In the genomic region with DNA sequence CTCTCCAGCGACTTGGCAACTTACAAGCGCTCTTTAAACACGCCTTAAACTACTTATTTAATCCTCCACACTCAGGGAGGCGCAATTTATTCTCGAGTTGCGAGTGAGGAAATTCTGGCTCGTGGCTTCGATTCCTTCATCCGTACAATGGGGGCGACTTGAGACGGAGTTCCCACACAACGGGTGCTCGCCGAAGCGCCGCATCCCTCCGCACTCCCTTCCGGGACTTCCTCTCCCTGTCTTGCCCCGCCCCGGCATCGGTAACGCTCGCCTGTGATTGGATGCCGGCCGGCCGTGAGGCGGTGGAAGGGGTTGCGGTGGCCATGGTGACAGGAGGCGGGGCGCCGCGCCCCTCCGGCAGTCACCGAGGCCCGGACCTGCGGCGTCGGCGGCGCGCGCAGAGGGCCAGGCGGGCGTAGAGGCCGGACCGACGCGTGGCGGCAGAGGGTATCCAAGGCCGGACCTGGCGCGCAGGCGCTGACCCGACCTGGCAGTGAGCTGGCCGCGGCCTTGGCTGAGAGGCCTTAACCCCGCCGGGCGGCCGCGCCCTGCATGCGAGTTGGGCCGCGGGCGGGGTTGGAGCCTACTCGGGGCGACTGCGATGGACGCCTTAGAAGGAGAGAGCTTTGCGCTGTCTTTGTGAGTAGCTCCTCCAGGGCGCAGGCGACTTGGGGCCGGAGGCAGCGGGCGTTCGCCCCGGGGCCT, we compare ENCODE assay signal across 1 cellular context.
A peak's percentile ranks its signal among the peaks of the same experiment; 100 is the strongest.
TF ChIP-seq lines count a peak whose summit lies in the region.

A gene (plus strand): TSS at position 493 of the 705 bp plus-strand sequence. CDS start 109 bp downstream, at position 602.

TF ChIP-seq in A549, 52 proteins besides CTCF, POLR2A, EP300 and RAD21 (continued from another document):
- TF ChIP-seq, protein P1, sequence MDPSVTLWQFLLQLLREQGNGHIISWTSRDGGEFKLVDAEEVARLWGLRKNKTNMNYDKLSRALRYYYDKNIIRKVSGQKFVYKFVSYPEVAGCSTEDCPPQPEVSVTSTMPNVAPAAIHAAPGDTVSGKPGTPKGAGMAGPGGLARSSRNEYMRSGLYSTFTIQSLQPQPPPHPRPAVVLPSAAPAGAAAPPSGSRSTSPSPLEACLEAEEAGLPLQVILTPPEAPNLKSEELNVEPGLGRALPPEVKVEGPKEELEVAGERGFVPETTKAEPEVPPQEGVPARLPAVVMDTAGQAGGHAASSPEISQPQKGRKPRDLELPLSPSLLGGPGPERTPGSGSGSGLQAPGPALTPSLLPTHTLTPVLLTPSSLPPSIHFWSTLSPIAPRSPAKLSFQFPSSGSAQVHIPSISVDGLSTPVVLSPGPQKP (IDR thresholded peaks at IDR 0.05; ENCODE audit: low read depth, low read length), result no peak
- TF ChIP-seq POLR2AphosphoS2 (conservative IDR thresholded peaks at IDR 0.05; ENCODE audit: low read length), result 0 out of 2 replicates have a peak, but pooled peaks have one; percentile 32
- TF ChIP-seq TFCP2L1 (CRISPR knock-in tag; IDR thresholded peaks at IDR 0.05), result 0 out of 2 replicates have a peak, but pooled peaks have one; percentile 35
- no peak for TF ChIP-seq FOXS1 (CRISPR knock-in tag; IDR thresholded peaks at IDR 0.05)
- no peak for TF ChIP-seq RNF2 (IDR thresholded peaks at IDR 0.05; ENCODE audit: borderline replicate concordance, low read depth)
- TF ChIP-seq FOSB (CRISPR knock-in tag; IDR thresholded peaks at IDR 0.05), result no peak
- TF ChIP-seq, protein P2, sequence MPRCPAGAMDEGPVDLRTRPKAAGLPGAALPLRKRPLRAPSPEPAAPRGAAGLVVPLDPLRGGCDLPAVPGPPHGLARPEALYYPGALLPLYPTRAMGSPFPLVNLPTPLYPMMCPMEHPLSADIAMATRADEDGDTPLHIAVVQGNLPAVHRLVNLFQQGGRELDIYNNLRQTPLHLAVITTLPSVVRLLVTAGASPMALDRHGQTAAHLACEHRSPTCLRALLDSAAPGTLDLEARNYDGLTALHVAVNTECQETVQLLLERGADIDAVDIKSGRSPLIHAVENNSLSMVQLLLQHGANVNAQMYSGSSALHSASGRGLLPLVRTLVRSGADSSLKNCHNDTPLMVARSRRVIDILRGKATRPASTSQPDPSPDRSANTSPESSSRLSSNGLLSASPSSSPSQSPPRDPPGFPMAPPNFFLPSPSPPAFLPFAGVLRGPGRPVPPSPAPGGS (IDR thresholded peaks at IDR 0.05), result peak; percentile 90
- no peak for TF ChIP-seq CEBPB (IDR thresholded peaks at IDR 0.05)
- peak; percentile 58 for TF ChIP-seq CHD2 (IDR thresholded peaks at IDR 0.05; ENCODE audit: low read length, partially characterized antibody)
- no peak for TF ChIP-seq CBX8 (IDR thresholded peaks at IDR 0.05)
- TF ChIP-seq EHMT2 (IDR thresholded peaks at IDR 0.05; ENCODE audit: low read depth), result no peak
- TF ChIP-seq ESRRA (IDR thresholded peaks at IDR 0.05; ENCODE audit: borderline replicate concordance, low read length), result no peak
- TF ChIP-seq, protein P3, sequence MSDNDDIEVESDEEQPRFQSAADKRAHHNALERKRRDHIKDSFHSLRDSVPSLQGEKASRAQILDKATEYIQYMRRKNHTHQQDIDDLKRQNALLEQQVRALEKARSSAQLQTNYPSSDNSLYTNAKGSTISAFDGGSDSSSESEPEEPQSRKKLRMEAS (IDR thresholded peaks at IDR 0.05), result peak; percentile 65
- TF ChIP-seq ZNF302 (CRISPR knock-in tag; IDR thresholded peaks at IDR 0.05), result no peak
- no peak for TF ChIP-seq EHF (CRISPR knock-in tag; IDR thresholded peaks at IDR 0.05)
- TF ChIP-seq RFX5 (IDR thresholded peaks at IDR 0.05), result no peak
- no peak for TF ChIP-seq HOXA7 (CRISPR knock-in tag; IDR thresholded peaks at IDR 0.05)
- peak; percentile 96 for TF ChIP-seq PHF8 (IDR thresholded peaks at IDR 0.05; ENCODE audit: borderline replicate concordance, low read depth)
- TF ChIP-seq, protein P4, sequence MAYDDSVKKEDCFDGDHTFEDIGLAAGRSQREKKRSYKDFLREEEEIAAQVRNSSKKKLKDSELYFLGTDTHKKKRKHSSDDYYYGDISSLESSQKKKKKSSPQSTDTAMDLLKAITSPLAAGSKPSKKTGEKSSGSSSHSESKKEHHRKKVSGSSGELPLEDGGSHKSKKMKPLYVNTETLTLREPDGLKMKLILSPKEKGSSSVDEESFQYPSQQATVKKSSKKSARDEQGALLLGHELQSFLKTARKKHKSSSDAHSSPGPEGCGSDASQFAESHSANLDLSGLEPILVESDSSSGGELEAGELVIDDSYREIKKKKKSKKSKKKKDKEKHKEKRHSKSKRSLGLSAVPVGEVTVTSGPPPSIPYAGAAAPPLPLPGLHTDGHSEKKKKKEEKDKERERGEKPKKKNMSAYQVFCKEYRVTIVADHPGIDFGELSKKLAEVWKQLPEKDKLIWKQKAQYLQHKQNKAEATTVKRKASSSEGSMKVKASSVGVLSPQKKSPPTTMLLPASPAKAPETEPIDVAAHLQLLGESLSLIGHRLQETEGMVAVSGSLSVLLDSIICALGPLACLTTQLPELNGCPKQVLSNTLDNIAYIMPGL (CRISPR knock-in tag; IDR thresholded peaks at IDR 0.05; ENCODE audit: borderline replicate concordance), result no peak
- no peak for TF ChIP-seq GATA3 (IDR thresholded peaks at IDR 0.05; ENCODE audit: borderline replicate concordance)
- 0 out of 2 replicates have a peak, but pooled peaks have one; percentile 33 for TF ChIP-seq TP53 (CRISPR knock-in tag; IDR thresholded peaks at IDR 0.05)
- TF ChIP-seq, protein P5, sequence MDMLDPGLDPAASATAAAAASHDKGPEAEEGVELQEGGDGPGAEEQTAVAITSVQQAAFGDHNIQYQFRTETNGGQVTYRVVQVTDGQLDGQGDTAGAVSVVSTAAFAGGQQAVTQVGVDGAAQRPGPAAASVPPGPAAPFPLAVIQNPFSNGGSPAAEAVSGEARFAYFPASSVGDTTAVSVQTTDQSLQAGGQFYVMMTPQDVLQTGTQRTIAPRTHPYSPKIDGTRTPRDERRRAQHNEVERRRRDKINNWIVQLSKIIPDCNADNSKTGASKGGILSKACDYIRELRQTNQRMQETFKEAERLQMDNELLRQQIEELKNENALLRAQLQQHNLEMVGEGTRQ (IDR thresholded peaks at IDR 0.05), result no peak; the same call in 1 of the 2 replicates
- TF ChIP-seq BHLHE40 (IDR thresholded peaks at IDR 0.05; ENCODE audit: low read depth, low read length), result no peak
- peak in 1 of 2 experiments; percentile 79; a peak in 3 of 5 replicates for TF ChIP-seq JUN (IDR thresholded peaks at IDR 0.05)
- no peak for TF ChIP-seq NR3C1 (IDR thresholded peaks at IDR 0.05)
- TF ChIP-seq, protein P6, sequence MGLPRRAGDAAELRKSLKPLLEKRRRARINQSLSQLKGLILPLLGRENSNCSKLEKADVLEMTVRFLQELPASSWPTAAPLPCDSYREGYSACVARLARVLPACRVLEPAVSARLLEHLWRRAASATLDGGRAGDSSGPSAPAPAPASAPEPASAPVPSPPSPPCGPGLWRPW (IDR thresholded peaks at IDR 0.05), result no peak
- no peak for TF ChIP-seq CHD4 (IDR thresholded peaks at IDR 0.05; ENCODE audit: borderline replicate concordance)
- TF ChIP-seq NFE2L2 (conservative IDR thresholded peaks at IDR 0.05; ENCODE audit: low read length), result no peak
- no peak for TF ChIP-seq KDM5A (IDR thresholded peaks at IDR 0.05)
- TF ChIP-seq HDAC2 (IDR thresholded peaks at IDR 0.05), result no peak
- TF ChIP-seq NPAS2 (CRISPR knock-in tag; IDR thresholded peaks at IDR 0.05; ENCODE audit: borderline replicate concordance), result no peak
- TF ChIP-seq JUNB (IDR thresholded peaks at IDR 0.05), result no peak
- no peak for TF ChIP-seq FOSL2 (IDR thresholded peaks at IDR 0.05)
- TF ChIP-seq FOSL2 (CRISPR knock-in tag; IDR thresholded peaks at IDR 0.05), result no peak
- no peak for TF ChIP-seq RCOR1 (IDR thresholded peaks at IDR 0.05; ENCODE audit: low read depth, low read length)
- TF ChIP-seq, protein P7, sequence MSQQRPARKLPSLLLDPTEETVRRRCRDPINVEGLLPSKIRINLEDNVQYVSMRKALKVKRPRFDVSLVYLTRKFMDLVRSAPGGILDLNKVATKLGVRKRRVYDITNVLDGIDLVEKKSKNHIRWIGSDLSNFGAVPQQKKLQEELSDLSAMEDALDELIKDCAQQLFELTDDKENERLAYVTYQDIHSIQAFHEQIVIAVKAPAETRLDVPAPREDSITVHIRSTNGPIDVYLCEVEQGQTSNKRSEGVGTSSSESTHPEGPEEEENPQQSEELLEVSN (IDR thresholded peaks at IDR 0.05; ENCODE audit: borderline replicate concordance, low read depth), result peak; percentile 68
- TF ChIP-seq, protein P8, sequence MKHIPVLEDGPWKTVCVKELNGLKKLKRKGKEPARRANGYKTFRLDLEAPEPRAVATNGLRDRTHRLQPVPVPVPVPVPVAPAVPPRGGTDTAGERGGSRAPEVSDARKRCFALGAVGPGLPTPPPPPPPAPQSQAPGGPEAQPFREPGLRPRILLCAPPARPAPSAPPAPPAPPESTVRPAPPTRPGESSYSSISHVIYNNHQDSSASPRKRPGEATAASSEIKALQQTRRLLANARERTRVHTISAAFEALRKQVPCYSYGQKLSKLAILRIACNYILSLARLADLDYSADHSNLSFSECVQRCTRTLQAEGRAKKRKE (CRISPR knock-in tag; IDR thresholded peaks at IDR 0.05; ENCODE audit: low read depth), result peak; percentile 65; the same call in 1 of the 2 replicates
- peak; percentile 58 for TF ChIP-seq MYC (IDR thresholded peaks at IDR 0.05; ENCODE audit: borderline replicate concordance, low read length)
- 0 out of 3 replicates have a peak, but pooled peaks have one; percentile 9 for TF ChIP-seq SMC3 (IDR thresholded peaks at IDR 0.05)
